ENCODE assay signal across 8 cellular contexts in genomic region chr4:101020956-101021355, GRCh38.
DNase-seq lines count a peak whose midpoint lies in the region; TF ChIP-seq lines count a peak whose summit lies in the region.

No MANE protein-coding gene starts in this region.

- H3K79me2 ChIP-seq in mammary epithelial cell (ENCODE audit: insufficient read depth, low read length), result no peaks in the 10 kb centered on the region

- in situ Hi-C loops in mammary epithelial cell (cut with MboI; ENCODE audit: low sequenced_read_pairs in 2 of 2), result no loop called here

- no peaks in the 10 kb centered on the region for H4K20me1 ChIP-seq in mammary epithelial cell (ENCODE audit: insufficient read depth, low read length)

- no peak for TF ChIP-seq CTCF in mammary epithelial cell (conservative IDR thresholded peaks at IDR 0.05 in 1 of 2, IDR thresholded peaks at IDR 0.05 in 1 of 2; ENCODE audit: extremely low read depth in 1 of 2, insufficient read depth in 1 of 2, low read depth in 1 of 2, low read length in 2 of 2)

- dilution Hi-C loops in mammary epithelial cell (cut with HindIII; ENCODE audit: low sequenced_read_pairs), result no loop called here

- H3K27ac ChIP-seq in mammary epithelial cell (ENCODE audit: insufficient read depth, low read depth, low read length), result peak overlapping the region; percentile 46

- no peaks in the 10 kb centered on the region for H3K27me3 ChIP-seq in mammary epithelial cell (ENCODE audit: insufficient read depth, low read length)

- H2AFZ ChIP-seq in mammary epithelial cell (ENCODE audit: low read depth, low read length), result no peak overlapping the region

- H3K36me3 ChIP-seq in mammary epithelial cell (ENCODE audit: insufficient read depth, low read length), result peaks cover 1% of the 10 kb centered on the region

- CTCF ChIA-PET in mammary epithelial cell (lab: Charles Lee; ENCODE audit: low non-redundant PET), result interaction anchor here (0.5 kb wide), 1 partner anchor 36 kb away, joined by 4 read pairs; no protein-coding TSS in a partner anchor

- peak overlapping the region; percentile 6 for H3K9ac ChIP-seq in mammary epithelial cell (ENCODE audit: insufficient read depth, low read length)

- peaks cover 30% of the 10 kb centered on the region for H3K4me1 ChIP-seq in mammary epithelial cell (ENCODE audit: insufficient read depth, low read length)

- BruUV-seq in mammary epithelial cell (replicated peaks; lab: Mats Ljungman, UMichigan), result no TSS peak

- WGBS in mammary epithelial cell (ENCODE audit: low coverage, missing lambda C conversion rate), result 54% methylated on average over 4 of the region's 4 CpGs

- H3K4me3 ChIP-seq in mammary epithelial cell (replicated peaks in 1 of 3; ENCODE audit: insufficient read depth in 1 of 3, low read depth in 2 of 3, low read length in 3 of 3), result no peak overlapping the region

- intact Hi-C loops in mammary epithelial cell (cut with micrococcal nuclease), result no loop called here

- peak overlapping the region; percentile 56 for H3K4me2 ChIP-seq in mammary epithelial cell (ENCODE audit: insufficient read depth, low read depth, low read length)

- DNase-seq in SKM-1 treated with dmso at 0.1 percent for 144 hours (lab: John Stamatoyannopoulos, UW; ENCODE audit: unreplicated experiment) (peak; percentile 3), SKM-1 (lab: John Stamatoyannopoulos, UW; ENCODE audit: unreplicated experiment) (no peak), HCEC 1CT (peak; percentile 71), LoVo (ENCODE audit: low spot score) (peak; percentile 55), mammary epithelial cell (peak; percentile 66), pulmonary artery endothelial cell (ENCODE audit: low read depth, low spot score) (peak; percentile 83), NCI-H2196 treated with DMSO at 0.1 percent for 48 hours (lab: John Stamatoyannopoulos, UW; ENCODE audit: unreplicated experiment) (no peak)
- no peak for DNase-seq in stimulated activated CD8-positive, alpha-beta memory T cell treated with anti-CD3 and anti-CD28 coated beads, Interleukin-4, amount 100 ng/mL, for 48 hours

- H3K9me3 ChIP-seq in mammary epithelial cell (replicated peaks; ENCODE audit: insufficient read depth, low read length), result no peaks in the 10 kb centered on the region

Comparison
In these comparisons a context has a peak if more than half of its experiments do, and no peak if none do; other contexts are left out.
1. DNase-seq: peak in SKM-1 treated with dmso at 0.1 percent for 144 hours (single experiment), HCEC 1CT (single experiment), LoVo (single experiment), mammary epithelial cell (single experiment) and pulmonary artery endothelial cell (single experiment); none in SKM-1 (single experiment), stimulated activated CD8-positive, alpha-beta memory T cell treated with anti-CD3 and anti-CD28 coated beads, Interleukin-4, amount 100 ng/mL, for 48 hours (single experiment) and NCI-H2196 treated with DMSO at 0.1 percent for 48 hours (single experiment).